Comparison of ENCODE assay signal across 8 cellular contexts in the genomic region with DNA sequence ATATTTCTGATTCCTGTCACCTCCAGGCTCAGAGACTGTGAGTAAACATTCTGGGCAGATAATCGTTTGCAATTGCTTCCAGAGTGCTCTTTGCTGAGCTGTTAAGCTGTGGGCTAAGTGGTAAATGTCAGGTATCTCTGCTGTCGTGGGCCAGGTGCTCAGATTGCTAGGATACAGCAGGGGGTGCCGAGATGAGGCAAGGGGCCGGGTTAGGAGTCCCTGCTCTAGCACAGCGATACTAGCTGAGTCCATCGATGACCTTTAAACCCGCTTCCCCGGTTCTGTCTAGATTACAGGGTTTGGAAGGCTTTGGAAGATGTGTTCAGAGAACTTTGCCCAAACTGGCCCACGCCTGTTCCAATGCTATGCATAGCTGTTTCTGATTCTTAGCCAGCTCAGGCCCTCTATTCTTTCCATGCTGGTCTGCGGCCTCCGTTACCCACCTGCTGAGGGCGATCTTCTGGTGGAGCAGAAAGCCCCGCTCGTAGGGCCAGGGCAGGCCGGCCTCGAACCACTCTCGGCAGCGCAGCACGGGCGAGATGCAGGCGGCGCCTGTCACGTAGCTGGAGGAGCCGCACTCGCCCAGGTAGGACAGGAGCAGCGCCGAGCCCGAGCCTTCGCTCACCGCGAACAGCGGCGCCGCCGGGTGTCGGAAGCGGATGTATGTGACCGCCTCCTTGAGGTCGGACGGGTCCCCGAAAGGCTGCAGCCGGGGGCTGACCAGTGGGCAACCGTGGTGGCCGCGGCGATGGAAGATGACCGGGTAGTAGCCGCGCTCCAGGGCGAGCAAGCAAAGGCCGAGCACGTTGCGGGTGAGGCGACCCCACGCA. TPM values are rescaled to one million over a fixed set of nuclear protein-coding genes. Genes with fewer than 3 reads are reported as not detected.
DNase-seq lines count a peak whose midpoint lies in the region; ATAC-seq and TF ChIP-seq lines count a peak whose summit lies in the region.

No MANE protein-coding gene starts in this region.

- peak overlapping the region; percentile 51 to 70 for H3K4me3 ChIP-seq in foreskin fibroblast (ENCODE audit: low read depth in 1 of 2, low read length in 2 of 2)

- DNase-seq in AML-193 (lab: John Stamatoyannopoulos, UW), result peak; percentile 26 to 77
- DNase-seq in NCI-H510A (lab: John Stamatoyannopoulos, UW), result peak; percentile 52
- peak; percentile 69 for DNase-seq in activated T-cell treated with anti-CD3 and anti-CD28 coated beads, Interleukin-2, amount 50 U/mL, for 1 hour
- DNase-seq in foreskin fibroblast, result no peak
- DNase-seq in osteocyte (ENCODE audit: extremely low spot score, unreplicated experiment), result peak; percentile 84

- H3K36me3 Mint-ChIP-seq in osteocyte (ENCODE audit: unreplicated experiment), result peaks cover 3% of the 10 kb centered on the region

- H3K27ac Mint-ChIP-seq in osteocyte (ENCODE audit: unreplicated experiment), result no peak overlapping the region

- ATAC-seq in GM21723 (IDR thresholded peaks at IDR 0.05; ENCODE audit: unreplicated experiment) (peak; percentile 28), GM21367 (IDR thresholded peaks at IDR 0.05; ENCODE audit: unreplicated experiment) (no peak), GM18511 (IDR thresholded peaks at IDR 0.05; ENCODE audit: unreplicated experiment) (no peak)

- peak overlapping the region; percentile 74 for H3K4me3 Mint-ChIP-seq in osteocyte (ENCODE audit: unreplicated experiment)

- H3K27me3 Mint-ChIP-seq in osteocyte (ENCODE audit: unreplicated experiment), result no peaks in the 10 kb centered on the region

- H3K9me3 Mint-ChIP-seq in osteocyte (ENCODE audit: unreplicated experiment), result no peaks in the 10 kb centered on the region

- TF ChIP-seq CTCF in foreskin fibroblast (IDR thresholded peaks at IDR 0.05; ENCODE audit: low read depth, low read length) (no peak), osteocyte (IDR thresholded peaks at IDR 0.05) (peak; percentile 33)

- peaks cover 19% of the 10 kb centered on the region for H3K4me1 Mint-ChIP-seq in osteocyte (ENCODE audit: unreplicated experiment)

RNA-seq across cellular contexts. Expression of gene ABHD15, which starts 1.0 kb away (rescaled TPM):
- 11.7 and 12.8 TPM in 2 replicates for total RNA-seq in osteocyte

RNA-seq across cellular contexts. Expression of gene TP53I13, which starts 2.6 kb away (rescaled TPM):
- 42.0 and 43.1 TPM in 2 replicates for total RNA-seq in osteocyte

RNA-seq across cellular contexts. Expression of gene GIT1, which starts 23.6 kb away (rescaled TPM):
- 48.2 and 50.7 TPM in 2 replicates for total RNA-seq in osteocyte

RNA-seq across cellular contexts. Expression of gene ANKRD13B, which starts 27.1 kb away (rescaled TPM):
- 33.1 and 36.1 TPM in 2 replicates for total RNA-seq in osteocyte

RNA-seq across cellular contexts. Expression of gene CORO6, which starts 56.9 kb away (rescaled TPM):
- 4.8 and 7.1 TPM in 2 replicates for total RNA-seq in osteocyte

Comparison
In these comparisons a context has a peak if more than half of its experiments do, and no peak if none do; other contexts are left out.
1. DNase-seq: peak in AML-193 (2 of 2), NCI-H510A (single experiment), activated T-cell treated with anti-CD3 and anti-CD28 coated beads, Interleukin-2, amount 50 U/mL, for 1 hour (single experiment) and osteocyte (single experiment); none in foreskin fibroblast (0 of 2).